In genomic region chr11:117584056-117584830, GRCh38 we compare ENCODE assay signal across 18 cellular contexts.
DNase-seq lines count a peak whose midpoint lies in the region; ATAC-seq, FAIRE-seq and TF ChIP-seq lines count a peak whose summit lies in the region.
"Had no signal": no experiment of that assay in that cellular context is flagged by ENCODE, and none has a peak within 500 bp of the region (broad histone marks: within the 10 kb centered on the region; RNA-seq: fewer than 3 reads in every experiment).

No MANE protein-coding gene starts in this region.

- H3K4me1 Mint-ChIP-seq in astrocyte (ENCODE audit: low read depth, unreplicated experiment), result peaks cover 13% of the 10 kb centered on the region
- peaks cover 33% of the 10 kb centered on the region for H3K4me1 Mint-ChIP-seq in nephron progenitor cell
- H3K4me1 Mint-ChIP-seq: mesothelial cell of epicardium; stimulated activated memory B cell treated with anti-CD40 and anti-IgM and Interleukin-4, amounts not matched to agents 10 μg/mL and 1 μg/mL and 100 μg/mL, for 72 hours had no signal

- intact Hi-C loops in A673 (cut with micrococcal nuclease; ENCODE audit: unreplicated experiment), result no loop called here
- intact Hi-C loops in body of pancreas (cut with DNase I), result no loop called here

- no peak overlapping the region for H3K4me3 Mint-ChIP-seq in astrocyte (ENCODE audit: unreplicated experiment)
- no peak overlapping the region for H3K4me3 Mint-ChIP-seq in nephron progenitor cell
- H3K4me3 Mint-ChIP-seq: activated CD4-positive, alpha-beta memory T cell treated with anti-CD3 and anti-CD28 coated beads for 36 hours; activated T-cell treated with anti-CD3 and anti-CD28 coated beads, Interleukin-2, amount 50 U/mL, for 72 hours; mesothelial cell of epicardium; stimulated activated memory B cell treated with anti-CD40 and anti-IgM and Interleukin-4, amounts not matched to agents 10 μg/mL and 1 μg/mL and 100 μg/mL, for 72 hours had no signal

- H3K79me2 ChIP-seq in astrocyte (ENCODE audit: insufficient read depth, low read length), result no peaks in the 10 kb centered on the region

- POLR2A ChIA-PET in A673 (lab: Charles Lee; ENCODE audit: low non-redundant PET), result interaction anchor here (0.9 kb wide), 1 partner anchor 12 kb away, joined by 5 read pairs; no protein-coding TSS in a partner anchor

- FAIRE-seq in H54 (lab: Jason Lieb, UNC) (no peak), astrocyte (lab: Jason Lieb, UNC) (no peak), urothelium cell line (lab: Jason Lieb, UNC) (no peak)
- FAIRE-seq: keratinocyte had no signal

- TF ChIP-seq POLR2A in H54 (IDR thresholded peaks at IDR 0.05; ENCODE audit: low read depth, low read length) (no peak), body of pancreas (IDR thresholded peaks at IDR 0.05) (no peak)

- H3K27me3 ChIP-seq in A673 (replicated peaks; ENCODE audit: insufficient read depth, low read depth, low read length, poor library complexity), result peaks cover 14% of the 10 kb centered on the region
- H3K27me3 ChIP-seq in astrocyte (ENCODE audit: insufficient read depth, low read length), result peaks cover 4% of the 10 kb centered on the region
- no peaks in the 10 kb centered on the region for H3K27me3 ChIP-seq in body of pancreas

- peak overlapping the region; percentile 73 for H2AFZ ChIP-seq in astrocyte (ENCODE audit: low read depth, low read length)

- no peaks in the 10 kb centered on the region for H3K36me3 Mint-ChIP-seq in astrocyte (ENCODE audit: low read depth, unreplicated experiment)
- no peaks in the 10 kb centered on the region for H3K36me3 Mint-ChIP-seq in nephron progenitor cell (ENCODE audit: low read depth)
- H3K36me3 Mint-ChIP-seq: activated CD4-positive, alpha-beta memory T cell treated with anti-CD3 and anti-CD28 coated beads for 36 hours; mesothelial cell of epicardium; stimulated activated memory B cell treated with anti-CD40 and anti-IgM and Interleukin-4, amounts not matched to agents 10 μg/mL and 1 μg/mL and 100 μg/mL, for 72 hours had no signal

- peaks cover 53% of the 10 kb centered on the region for H3K27me3 Mint-ChIP-seq in astrocyte (ENCODE audit: low read depth, unreplicated experiment)
- H3K27me3 Mint-ChIP-seq in nephron progenitor cell (ENCODE audit: low read depth, poor library complexity), result peaks cover 78% of the 10 kb centered on the region

- DNase-seq in A673 (ENCODE audit: low spot score), result peak; percentile 15
- DNase-seq in H54 (ENCODE audit: insufficient read length, low spot score), result peak; percentile 24
- peak; percentile 4 for DNase-seq in astrocyte (ENCODE audit: low read depth)
- peak; percentile 42 for DNase-seq in kidney glomerular epithelial cell (lab: John Stamatoyannopoulos, UW)
- DNase-seq in urothelium cell line (ENCODE audit: low spot score), result no peak
- DNase-seq in nephron progenitor cell, result no peak
- DNase-seq in body of pancreas, result no peak
- DNase-seq: activated CD4-positive, alpha-beta memory T cell treated with anti-CD3 and anti-CD28 coated beads for 36 hours; activated T-cell treated with anti-CD3 and anti-CD28 coated beads, Interleukin-2, amount 50 U/mL, for 72 hours; COR-L47; KG1; NCI-H2227 treated with DMSO at 0.1 percent for 48 hours had no signal

- H3K4me2 ChIP-seq in astrocyte (ENCODE audit: low read length), result peak overlapping the region; percentile 79

- BruUV-seq in A673 (replicated peaks; lab: Mats Ljungman, UMichigan), result no TSS peak

- no peaks in the 10 kb centered on the region for H3K9me3 ChIP-seq in A673 (ENCODE audit: low read depth, low read length, poor library complexity, severe bottlenecking)
- H3K9me3 ChIP-seq in astrocyte (ENCODE audit: insufficient read depth, low read depth, low read length), result no peaks in the 10 kb centered on the region
- no peaks in the 10 kb centered on the region for H3K9me3 ChIP-seq in body of pancreas
- H3K9me3 ChIP-seq: heart left ventricle had no signal

- no peaks in the 10 kb centered on the region for H3K9me3 Mint-ChIP-seq in astrocyte (ENCODE audit: unreplicated experiment)
- no peaks in the 10 kb centered on the region for H3K9me3 Mint-ChIP-seq in nephron progenitor cell
- H3K9me3 Mint-ChIP-seq: activated CD4-positive, alpha-beta memory T cell treated with anti-CD3 and anti-CD28 coated beads for 36 hours; activated T-cell treated with anti-CD3 and anti-CD28 coated beads, Interleukin-2, amount 50 U/mL, for 72 hours; mesothelial cell of epicardium; stimulated activated memory B cell treated with anti-CD40 and anti-IgM and Interleukin-4, amounts not matched to agents 10 μg/mL and 1 μg/mL and 100 μg/mL, for 72 hours had no signal

- H4K20me1 ChIP-seq in astrocyte (ENCODE audit: insufficient read depth, low read length), result no peaks in the 10 kb centered on the region

- H3K9ac ChIP-seq in astrocyte (ENCODE audit: low read length), result no peak overlapping the region

- H3K36me3 ChIP-seq in A673 (ENCODE audit: insufficient read depth, low read length, poor library complexity, severe bottlenecking) (no peaks in the 10 kb centered on the region), astrocyte (ENCODE audit: insufficient read depth, low read length) (no peaks in the 10 kb centered on the region), body of pancreas (replicated peaks in 1 of 2; ENCODE audit: insufficient read depth in 1 of 2, low read depth in 2 of 2) (no peaks in the 10 kb centered on the region)
- H3K36me3 ChIP-seq: heart left ventricle had no signal

- H3K27ac ChIP-seq in A673 (ENCODE audit: low read depth, low read length, poor library complexity, severe bottlenecking) (no peak overlapping the region), astrocyte (ENCODE audit: low read depth, low read length) (no peak overlapping the region), body of pancreas (no peak overlapping the region)
- H3K27ac ChIP-seq: heart left ventricle, skin epidermis had no signal

- ATAC-seq in HG02678 (IDR thresholded peaks at IDR 0.05; ENCODE audit: unreplicated experiment) (no peak), body of pancreas (no peak)
- ATAC-seq: activated T-cell treated with anti-CD3 and anti-CD28 coated beads, Interleukin-2, amount 50 U/mL, for 72 hours; heart left ventricle; stimulated activated memory B cell treated with anti-CD40 and anti-IgM and Interleukin-4, amounts not matched to agents 10 μg/mL and 1 μg/mL and 100 μg/mL, for 72 hours had no signal

- no peaks in the 10 kb centered on the region for H3K4me1 ChIP-seq in A673 (ENCODE audit: insufficient read depth, low read length, poor library complexity, severe bottlenecking)
- H3K4me1 ChIP-seq in astrocyte (ENCODE audit: insufficient read depth, low read length), result peaks cover 9% of the 10 kb centered on the region
- no peaks in the 10 kb centered on the region for H3K4me1 ChIP-seq in body of pancreas
- H3K4me1 ChIP-seq: heart left ventricle had no signal

- CTCF ChIA-PET in A673 (lab: Charles Lee), result no interaction called here

- WGBS in body of pancreas, 2 donors, result 61 to 69% methylated on average over 9 of the region's 9 CpGs

- no peak for TF ChIP-seq CTCF in A673 (conservative IDR thresholded peaks at IDR 0.05; ENCODE audit: low read depth, low read length)
- TF ChIP-seq CTCF in astrocyte (IDR thresholded peaks at IDR 0.05; ENCODE audit: insufficient read depth, low read depth, low read length), result no peak
- no peak for TF ChIP-seq CTCF in nephron progenitor cell (IDR thresholded peaks at IDR 0.05)
- TF ChIP-seq CTCF in body of pancreas (IDR thresholded peaks at IDR 0.05), result no peak

- H3K4me3 ChIP-seq in A673 (ENCODE audit: low read depth, low read length, poor library complexity, severe bottlenecking) (no peak overlapping the region), astrocyte (ENCODE audit: insufficient read depth, low read depth, low read length) (peak overlapping the region; percentile 5), body of pancreas (no peak overlapping the region)
- H3K4me3 ChIP-seq: heart left ventricle, skin epidermis had no signal

- no peak overlapping the region for H3K27ac Mint-ChIP-seq in astrocyte (ENCODE audit: unreplicated experiment)
- H3K27ac Mint-ChIP-seq in nephron progenitor cell, result no peak overlapping the region
- H3K27ac Mint-ChIP-seq: activated CD4-positive, alpha-beta memory T cell treated with anti-CD3 and anti-CD28 coated beads for 36 hours; activated T-cell treated with anti-CD3 and anti-CD28 coated beads, Interleukin-2, amount 50 U/mL, for 72 hours; mesothelial cell of epicardium; stimulated activated memory B cell treated with anti-CD40 and anti-IgM and Interleukin-4, amounts not matched to agents 10 μg/mL and 1 μg/mL and 100 μg/mL, for 72 hours had no signal

Comparison
In these comparisons a context has a peak if more than half of its experiments do, and no peak if none do; other contexts are left out.
1. DNase-seq: peak in A673 (single experiment), H54 (single experiment), astrocyte (single experiment) and kidney glomerular epithelial cell (single experiment); none in urothelium cell line (single experiment), nephron progenitor cell (single experiment) and body of pancreas (0 of 4).